ENCODE assay signal across 1 cellular context in the genomic region with DNA sequence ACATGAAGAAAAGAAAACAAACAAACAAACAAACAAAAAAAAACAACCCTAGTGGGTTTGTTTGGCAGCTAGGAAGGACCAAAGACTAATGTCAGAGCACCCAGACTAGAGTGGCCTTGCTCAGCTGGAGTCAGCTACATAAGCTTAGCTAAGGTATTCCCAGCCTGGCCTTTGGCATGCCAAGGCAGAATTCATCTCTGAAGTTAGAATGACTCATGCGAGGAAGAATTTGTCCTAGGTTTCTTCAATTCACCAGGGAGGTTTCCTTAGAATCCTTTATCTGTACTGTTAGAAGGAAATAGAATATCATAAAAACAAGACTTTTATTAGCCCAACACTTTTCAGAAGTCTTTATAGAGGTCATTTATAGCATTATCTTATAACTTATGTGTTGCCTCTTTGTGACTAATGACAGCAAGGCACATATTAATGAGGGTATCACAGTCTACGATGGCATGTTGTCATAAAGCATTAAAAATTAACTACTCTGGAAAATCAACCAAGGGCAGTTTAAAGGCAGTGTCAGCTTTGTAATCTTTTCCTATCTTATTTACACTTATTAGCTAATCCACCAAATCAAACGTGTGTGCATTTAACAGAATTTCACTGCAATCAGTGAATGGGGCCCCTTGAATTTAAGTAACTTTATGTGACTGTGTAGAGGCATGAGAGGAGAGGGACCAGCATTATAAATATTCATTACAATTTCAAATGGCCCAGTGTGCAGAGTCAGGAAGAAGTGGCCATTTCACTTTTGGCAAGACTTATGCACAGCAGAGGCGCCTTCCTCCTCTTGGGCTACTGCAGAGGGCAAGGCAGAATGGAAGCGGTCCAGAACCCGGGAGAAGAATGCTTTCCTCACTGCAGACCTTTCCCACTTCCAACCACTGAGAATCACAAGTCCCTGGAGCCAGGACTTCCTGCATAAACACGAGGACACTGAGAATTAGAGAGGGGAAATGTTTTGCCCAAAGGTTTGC.
TF ChIP-seq lines count a peak whose summit lies in the region.

No MANE protein-coding gene starts in this region.

TF ChIP-seq in HCT116, 20 proteins besides CTCF, POLR2A, EP300 and RAD21 (continued from another document):
- TF ChIP-seq, protein P1, sequence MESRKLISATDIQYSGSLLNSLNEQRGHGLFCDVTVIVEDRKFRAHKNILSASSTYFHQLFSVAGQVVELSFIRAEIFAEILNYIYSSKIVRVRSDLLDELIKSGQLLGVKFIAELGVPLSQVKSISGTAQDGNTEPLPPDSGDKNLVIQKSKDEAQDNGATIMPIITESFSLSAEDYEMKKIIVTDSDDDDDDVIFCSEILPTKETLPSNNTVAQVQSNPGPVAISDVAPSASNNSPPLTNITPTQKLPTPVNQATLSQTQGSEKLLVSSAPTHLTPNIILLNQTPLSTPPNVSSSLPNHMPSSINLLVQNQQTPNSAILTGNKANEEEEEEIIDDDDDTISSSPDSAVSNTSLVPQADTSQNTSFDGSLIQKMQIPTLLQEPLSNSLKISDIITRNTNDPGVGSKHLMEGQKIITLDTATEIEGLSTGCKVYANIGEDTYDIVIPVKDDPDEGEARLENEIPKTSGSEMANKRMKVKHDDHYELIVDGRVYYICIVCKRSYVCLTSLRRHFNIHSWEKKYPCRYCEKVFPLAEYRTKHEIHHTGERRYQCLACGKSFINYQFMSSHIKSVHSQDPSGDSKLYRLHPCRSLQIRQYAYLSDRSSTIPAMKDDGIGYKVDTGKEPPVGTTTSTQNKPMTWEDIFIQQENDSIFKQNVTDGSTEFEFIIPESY (IDR thresholded peaks at IDR 0.05; ENCODE audit: extremely low read depth, insufficient replicate concordance, low read length): no peak
- 0 out of 2 replicates have a peak, but pooled peaks have one; percentile 11 for TF ChIP-seq SRF (IDR thresholded peaks at IDR 0.05; ENCODE audit: low read depth)
- 0 out of 2 replicates have a peak, but pooled peaks have one; percentile 8 for TF ChIP-seq SP1 (IDR thresholded peaks at IDR 0.05; ENCODE audit: low read depth)
- TF ChIP-seq EGR1 (IDR thresholded peaks at IDR 0.05; ENCODE audit: low read depth): no peak
- TF ChIP-seq ZNF274 (IDR thresholded peaks at IDR 0.05; ENCODE audit: low read depth, low read length): no peak
- TF ChIP-seq EZH2phosphoT487 (IDR thresholded peaks at IDR 0.05; ENCODE audit: borderline replicate concordance): no peak
- TF ChIP-seq EZH2 (IDR thresholded peaks at IDR 0.05): no peak
- peak; percentile 20 for TF ChIP-seq TCF7L2 (IDR thresholded peaks at IDR 0.05; ENCODE audit: borderline replicate concordance, extremely low read depth, insufficient read depth, insufficient read length)
- TF ChIP-seq ZFX (IDR thresholded peaks at IDR 0.05): no peak
- TF ChIP-seq, protein P2, sequence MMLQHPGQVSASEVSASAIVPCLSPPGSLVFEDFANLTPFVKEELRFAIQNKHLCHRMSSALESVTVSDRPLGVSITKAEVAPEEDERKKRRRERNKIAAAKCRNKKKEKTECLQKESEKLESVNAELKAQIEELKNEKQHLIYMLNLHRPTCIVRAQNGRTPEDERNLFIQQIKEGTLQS (IDR thresholded peaks at IDR 0.05): no peak
- peak; percentile 56; the same call in 1 of the 2 replicates for TF ChIP-seq FOSL1 (IDR thresholded peaks at IDR 0.05; ENCODE audit: low read depth)
- TF ChIP-seq YY1 (IDR thresholded peaks at IDR 0.05; ENCODE audit: extremely low read depth, insufficient replicate concordance, low read depth, low read length): no peak
